ENCODE assay signal across 1 cellular context in the genomic region with DNA sequence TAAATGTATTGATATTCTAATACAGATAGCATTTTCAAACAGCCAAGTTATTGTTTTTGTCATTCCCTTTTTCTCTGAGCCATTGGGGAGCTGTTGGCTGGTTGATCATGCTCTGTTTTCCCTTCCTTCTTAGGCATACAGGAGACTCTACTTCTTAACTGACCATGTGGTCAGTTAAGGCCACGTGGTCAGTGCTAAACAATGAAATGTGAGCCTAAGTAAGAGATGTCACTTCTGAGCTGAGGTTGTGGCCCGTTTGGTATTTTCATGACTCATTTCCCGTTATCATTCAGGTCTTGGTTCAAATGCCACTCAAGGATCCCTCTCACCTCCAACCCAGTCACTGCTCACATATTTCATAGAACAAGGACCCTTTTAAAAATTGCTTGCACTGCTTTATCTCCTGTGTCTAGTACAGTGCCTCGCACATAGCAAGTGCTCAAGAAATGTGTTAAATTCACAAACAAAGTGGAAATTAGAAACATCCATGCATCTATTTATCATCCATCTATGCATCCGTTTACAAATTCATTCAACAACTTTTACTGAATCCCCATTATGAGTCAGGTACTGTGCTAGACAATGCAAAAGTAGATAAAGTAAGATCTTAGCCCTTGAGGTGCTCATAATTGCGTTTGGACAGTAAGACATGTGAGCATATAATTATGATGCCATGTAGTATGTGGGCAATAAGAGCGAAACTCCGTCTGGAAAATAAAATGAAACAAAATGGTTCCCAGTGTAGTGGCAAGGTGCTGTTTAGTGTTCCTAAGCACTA.
TF ChIP-seq lines count a peak whose summit lies in the region.

No MANE protein-coding gene starts in this region.

TF ChIP-seq in IMR-90, 13 proteins besides CTCF, POLR2A, EP300 and RAD21:
- peak; percentile 94 for TF ChIP-seq USF2 (IDR thresholded peaks at IDR 0.05; ENCODE audit: low read depth, low read length)
- no peak for TF ChIP-seq NFE2L2 (IDR thresholded peaks at IDR 0.05; ENCODE audit: low read depth, low read length)
- TF ChIP-seq FOS (IDR thresholded peaks at IDR 0.05; ENCODE audit: low read depth, low read length) = no peak
- TF ChIP-seq SMC3 (IDR thresholded peaks at IDR 0.05; ENCODE audit: low read depth, low read length) = no peak
- TF ChIP-seq RCOR1 (IDR thresholded peaks at IDR 0.05; ENCODE audit: insufficient replicate concordance, low read length) = no peak
- TF ChIP-seq MAFK (IDR thresholded peaks at IDR 0.05; ENCODE audit: low read depth, low read length) = no peak
- TF ChIP-seq CEBPB (IDR thresholded peaks at IDR 0.05; ENCODE audit: low read depth, low read length) = no peak
- no peak for TF ChIP-seq MAZ (IDR thresholded peaks at IDR 0.05; ENCODE audit: borderline replicate concordance, low read depth, low read length)
- no peak for TF ChIP-seq CHD1 (IDR thresholded peaks at IDR 0.05; ENCODE audit: low read depth, low read length)
- TF ChIP-seq RFX5 (IDR thresholded peaks at IDR 0.05; ENCODE audit: low read depth, low read length) = no peak
- peak; percentile 81; the same call in 1 of the 2 replicates for TF ChIP-seq MXI1 (IDR thresholded peaks at IDR 0.05; ENCODE audit: borderline replicate concordance, low read depth, low read length)
- TF ChIP-seq BHLHE40 (IDR thresholded peaks at IDR 0.05; ENCODE audit: low read depth, low read length) = no peak
- no peak for TF ChIP-seq ELK1 (IDR thresholded peaks at IDR 0.05; ENCODE audit: borderline replicate concordance, low read depth, low read length)
